33 cellular contexts compared by ENCODE assay signal in the genomic region with DNA sequence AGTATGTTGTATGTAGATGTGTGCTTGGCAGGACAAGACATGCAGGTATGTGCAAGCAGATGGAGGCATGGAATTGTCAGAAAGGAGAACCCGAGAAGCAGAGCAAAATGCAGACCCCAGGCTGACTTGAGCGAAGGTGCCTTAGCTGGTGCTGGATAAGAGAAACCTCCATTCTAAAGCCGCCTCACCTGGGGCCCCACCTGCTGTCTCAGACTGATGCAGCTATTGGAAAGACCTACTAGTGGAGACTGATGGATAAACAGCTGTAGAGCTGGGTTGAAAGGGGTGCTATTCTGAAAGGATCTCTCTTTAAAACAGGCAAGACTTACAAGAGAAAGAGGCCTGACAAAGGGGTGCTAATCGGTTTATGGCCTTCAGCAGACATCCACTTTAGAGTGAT.
"Had no signal": no experiment of that assay in that cellular context is flagged by ENCODE, and none has a peak within 500 bp of the region (broad histone marks: within the 10 kb centered on the region; RNA-seq: fewer than 3 reads in every experiment).

No MANE protein-coding gene starts in this region.

- H3K4me3 Mint-ChIP-seq: activated CD4-positive, alpha-beta memory T cell treated with anti-CD3 and anti-CD28 coated beads, Interleukin-2, amount 10 ng/mL, durations not matched to agents 7 days and 5 days; activated CD8-positive, alpha-beta memory T cell treated with anti-CD3 and anti-CD28 coated beads, Interleukin-2, amount 10 ng/mL, durations not matched to agents 7 days and 5 days; activated naive CD4-positive, alpha-beta T cell treated with anti-CD3 and anti-CD28 coated beads, Interleukin-2, amount 10 ng/mL, durations not matched to agents 7 days and 5 days; activated naive CD8-positive, alpha-beta T cell; activated naive CD8-positive, alpha-beta T cell treated with anti-CD3 and anti-CD28 coated beads, Interleukin-2, amount 50 U/mL, for 24 hours; brain had no signal

- ATAC-seq: activated CD8-positive, alpha-beta memory T cell treated with anti-CD3 and anti-CD28 coated beads, Interleukin-2, amount 10 ng/mL, durations not matched to agents 7 days and 5 days; activated naive CD8-positive, alpha-beta T cell treated with anti-CD3 and anti-CD28 coated beads, Interleukin-2, amount 50 U/mL, for 24 hours; K562; PC-3 had no signal

- H3K27ac Mint-ChIP-seq: activated CD4-positive, alpha-beta memory T cell treated with anti-CD3 and anti-CD28 coated beads, Interleukin-2, amount 10 ng/mL, durations not matched to agents 7 days and 5 days; activated CD8-positive, alpha-beta memory T cell treated with anti-CD3 and anti-CD28 coated beads, Interleukin-2, amount 10 ng/mL, durations not matched to agents 7 days and 5 days; activated naive CD4-positive, alpha-beta T cell treated with anti-CD3 and anti-CD28 coated beads, Interleukin-2, amount 10 ng/mL, durations not matched to agents 7 days and 5 days; activated naive CD8-positive, alpha-beta T cell; activated naive CD8-positive, alpha-beta T cell treated with anti-CD3 and anti-CD28 coated beads, Interleukin-2, amount 50 U/mL, for 24 hours had no signal

- H3K4me3 ChIP-seq: K562, Peyer's patch had no signal

- H3K27me3 ChIP-seq: Peyer's patch had no signal

- H3K36me3 ChIP-seq: Peyer's patch had no signal

- H3K9me3 Mint-ChIP-seq: activated CD4-positive, alpha-beta memory T cell treated with anti-CD3 and anti-CD28 coated beads, Interleukin-2, amount 10 ng/mL, durations not matched to agents 7 days and 5 days; activated naive CD4-positive, alpha-beta T cell treated with anti-CD3 and anti-CD28 coated beads, Interleukin-2, amount 10 ng/mL, durations not matched to agents 7 days and 5 days; activated naive CD8-positive, alpha-beta T cell treated with anti-CD3 and anti-CD28 coated beads, Interleukin-2, amount 50 U/mL, for 24 hours had no signal

- H3K9me3 ChIP-seq: Peyer's patch had no signal

- H3K4me1 ChIP-seq: Peyer's patch had no signal

- H3K27ac ChIP-seq: Peyer's patch, VCaP had no signal

- H3K36me3 Mint-ChIP-seq: activated CD8-positive, alpha-beta memory T cell treated with anti-CD3 and anti-CD28 coated beads, Interleukin-2, amount 10 ng/mL, durations not matched to agents 7 days and 5 days; activated naive CD4-positive, alpha-beta T cell treated with anti-CD3 and anti-CD28 coated beads, Interleukin-2, amount 10 ng/mL, durations not matched to agents 7 days and 5 days; activated naive CD8-positive, alpha-beta T cell; brain had no signal

- DNase-seq: activated CD4-positive, alpha-beta memory T cell treated with anti-CD3 and anti-CD28 coated beads, Interleukin-2, amount 10 ng/mL, durations not matched to agents 7 days and 5 days; activated CD4-positive, alpha-beta T cell treated with anti-CD3 and anti-CD28 coated beads for 1 hour; activated CD4-positive, alpha-beta T cell treated with anti-CD3 and anti-CD28 coated beads for 48 hours; activated CD4-positive, CD25-positive, alpha-beta regulatory T cell; activated CD8-positive, alpha-beta memory T cell treated with anti-CD3 and anti-CD28 coated beads for 24 hours; activated CD8-positive, alpha-beta memory T cell treated with anti-CD3 and anti-CD28 coated beads, Interleukin-2, amount 10 ng/mL, durations not matched to agents 7 days and 5 days; activated CD8-positive, alpha-beta memory T cell treated with anti-CD3 and anti-CD28 coated beads, Interleukin-2, amount 50 U/mL, for 48 hours; activated effector memory CD4-positive, alpha-beta T cell treated with Interleukin-2 at 50 U/mL for 16 hours; activated naive CD4-positive, alpha-beta T cell treated with anti-CD3 and anti-CD28 coated beads, Interleukin-2, amount 10 ng/mL, durations not matched to agents 7 days and 5 days; activated naive CD8-positive, alpha-beta T cell treated with anti-CD3 and anti-CD28 coated beads, Interleukin-2, amount 50 U/mL, for 24 hours; activated T-cell treated with anti-CD3 and anti-CD28 coated beads, Interleukin-2, amount 50 U/mL, for 48 hours; anterior cingulate cortex; caudate nucleus; cerebellar nuclear complex; NCI-H1105; NCI-H1417 treated with DMSO at 0.1 percent for 48 hours; NCI-H1694 treated with DMSO at 0.1 percent for 48 hours; NCI-H2029; NCI-H345; NCI-H526 treated with DMSO at 0.1 percent for 48 hours; NK-92 treated with Interleukin-12 subunit alpha and Interleukin-12 subunit beta, amount 100 ng/mL, for 24 hours; PC-3; Peyer's patch; RPMI8226; SHP77 treated with DMSO at 0.1 percent for 48 hours; SW 1271; T-helper 1 cell; T-helper 2 cell; T-helper 9 cell had no signal

- H3K27me3 Mint-ChIP-seq: activated CD4-positive, alpha-beta memory T cell treated with anti-CD3 and anti-CD28 coated beads, Interleukin-2, amount 10 ng/mL, durations not matched to agents 7 days and 5 days; activated naive CD8-positive, alpha-beta T cell treated with anti-CD3 and anti-CD28 coated beads, Interleukin-2, amount 50 U/mL, for 24 hours; brain had no signal
